Comparison of ENCODE assay signal across 11 cellular contexts in the genomic region with DNA sequence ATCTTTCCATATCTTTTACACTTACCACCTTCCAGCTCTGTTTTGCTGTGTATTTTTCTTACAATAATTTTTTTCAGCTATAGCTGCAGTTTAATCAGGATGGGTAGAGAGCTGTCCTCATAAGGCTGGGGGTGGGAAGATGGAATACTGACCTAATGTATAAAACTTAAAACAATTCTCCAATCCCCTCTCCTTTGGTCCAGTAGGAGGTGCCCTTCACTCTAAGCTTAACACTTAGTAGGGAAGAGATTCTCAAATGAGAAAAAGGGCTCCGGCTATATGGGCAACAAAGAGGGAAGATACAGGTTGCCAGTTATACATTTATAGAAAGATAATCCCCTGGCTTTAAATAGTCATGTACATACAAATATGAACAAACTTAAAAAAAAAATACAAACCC. TPM values are rescaled to one million over a fixed set of nuclear protein-coding genes. Genes with fewer than 3 reads are reported as not detected.
DNase-seq lines count a peak whose midpoint lies in the region; ATAC-seq, FAIRE-seq and TF ChIP-seq lines count a peak whose summit lies in the region.
"Had no signal": no experiment of that assay in that cellular context is flagged by ENCODE, and none has a peak within 500 bp of the region (broad histone marks: within the 10 kb centered on the region; RNA-seq: fewer than 3 reads in every experiment).

No MANE protein-coding gene starts in this region.

- ATAC-seq in GM19324 (IDR thresholded peaks at IDR 0.05; ENCODE audit: low FRiP score, unreplicated experiment) (no peak), GM21723 (IDR thresholded peaks at IDR 0.05; ENCODE audit: unreplicated experiment) (no peak), psoas muscle (no peak)
- ATAC-seq: activated CD8-positive, alpha-beta memory T cell treated with anti-CD3 and anti-CD28 coated beads, Interleukin-2, amount 10 ng/mL, durations not matched to agents 7 days and 5 days had no signal

- H3K9me3 ChIP-seq in DOHH2 (ENCODE audit: control insufficient read depth, insufficient read depth, low read length) (no peaks in the 10 kb centered on the region), astrocyte (ENCODE audit: insufficient read depth, low read depth, low read length) (no peaks in the 10 kb centered on the region), psoas muscle (no peaks in the 10 kb centered on the region)

- FAIRE-seq in astrocyte (lab: Jason Lieb, UNC), result no peak

- no peak overlapping the region for H3K9ac ChIP-seq in astrocyte (ENCODE audit: low read length)

- H3K36me3 ChIP-seq in DOHH2 (ENCODE audit: control insufficient read depth, low read length) (peaks cover 88% of the 10 kb centered on the region), astrocyte (ENCODE audit: insufficient read depth, low read length) (peaks cover 43% of the 10 kb centered on the region), psoas muscle (ENCODE audit: insufficient read depth in 1 of 2, low read depth in 1 of 2) (peaks cover 20 to 48% of the 10 kb centered on the region in 2 donors)

- H3K4me3 Mint-ChIP-seq in astrocyte (ENCODE audit: unreplicated experiment), result no peak overlapping the region
- H3K4me3 Mint-ChIP-seq: activated CD8-positive, alpha-beta memory T cell treated with anti-CD3 and anti-CD28 coated beads, Interleukin-2, amount 10 ng/mL, durations not matched to agents 7 days and 5 days had no signal

- H3K27ac Mint-ChIP-seq in astrocyte (ENCODE audit: unreplicated experiment), result no peak overlapping the region
- H3K27ac Mint-ChIP-seq: activated CD8-positive, alpha-beta memory T cell treated with anti-CD3 and anti-CD28 coated beads, Interleukin-2, amount 10 ng/mL, durations not matched to agents 7 days and 5 days had no signal

- no peaks in the 10 kb centered on the region for H3K9me3 Mint-ChIP-seq in astrocyte (ENCODE audit: unreplicated experiment)

- DNase-seq in HT1080 (ENCODE audit: low read depth) (peak; percentile 13), astrocyte (ENCODE audit: low read depth) (no peak), lung microvascular endothelial cell (ENCODE audit: low read depth in 2 of 2) (peak; percentile 37 to 53), psoas muscle (no peak)
- DNase-seq: activated CD8-positive, alpha-beta memory T cell treated with anti-CD3 and anti-CD28 coated beads, Interleukin-2, amount 10 ng/mL, durations not matched to agents 7 days and 5 days; stimulated activated CD4-positive, alpha-beta T cell treated with anti-CD3 and anti-CD28 coated beads, Interleukin-2, amount 100 ng/mL, for 48 hours; substantia nigra had no signal

- no peaks in the 10 kb centered on the region for H3K27me3 Mint-ChIP-seq in astrocyte (ENCODE audit: low read depth, unreplicated experiment)
- H3K27me3 Mint-ChIP-seq: activated CD8-positive, alpha-beta memory T cell treated with anti-CD3 and anti-CD28 coated beads, Interleukin-2, amount 10 ng/mL, durations not matched to agents 7 days and 5 days had no signal

- H3K9me2 ChIP-seq in DOHH2 (replicated peaks; ENCODE audit: control insufficient read depth, low read length), result no peaks in the 10 kb centered on the region

- 81 to 91% (median 82%) methylated on average over 1 of the region's 1 CpG for WGBS in psoas muscle, 3 donors

- H2AFZ ChIP-seq in astrocyte (ENCODE audit: low read depth, low read length), result no peak overlapping the region

- peak; percentile 44 for TF ChIP-seq CTCF in DOHH2 (IDR thresholded peaks at IDR 0.05; ENCODE audit: low read depth, low read length, poor library complexity, severe bottlenecking)
- peak; percentile 20 for TF ChIP-seq CTCF in astrocyte (IDR thresholded peaks at IDR 0.05; ENCODE audit: insufficient read depth, low read depth, low read length)
- no peak for TF ChIP-seq CTCF in psoas muscle (IDR thresholded peaks at IDR 0.05)

- no peak overlapping the region for H3K4me2 ChIP-seq in DOHH2 (ENCODE audit: low read length)
- H3K4me2 ChIP-seq in astrocyte (ENCODE audit: low read length), result no peak overlapping the region

- H3K27ac ChIP-seq in DOHH2 (ENCODE audit: low read depth, low read length) (no peak overlapping the region), astrocyte (ENCODE audit: low read depth, low read length) (no peak overlapping the region), psoas muscle (no peak overlapping the region)

- H3K4me1 ChIP-seq in DOHH2 (ENCODE audit: control insufficient read depth, low read length) (peaks cover 40% of the 10 kb centered on the region), astrocyte (ENCODE audit: insufficient read depth, low read length) (peaks cover 19% of the 10 kb centered on the region), psoas muscle (peaks cover 20% of the 10 kb centered on the region)

- peaks cover 3% of the 10 kb centered on the region; the same call in 1 of the 2 replicates for H4K20me1 ChIP-seq in DOHH2 (ENCODE audit: control insufficient read depth, insufficient read depth, low read depth, low read length)
- peaks cover 14% of the 10 kb centered on the region for H4K20me1 ChIP-seq in astrocyte (ENCODE audit: insufficient read depth, low read length)

- H3K79me2 ChIP-seq in DOHH2 (ENCODE audit: control insufficient read depth, low read length), result peaks cover 77% of the 10 kb centered on the region
- peaks cover 60% of the 10 kb centered on the region for H3K79me2 ChIP-seq in astrocyte (ENCODE audit: insufficient read depth, low read length)

- H3K36me3 Mint-ChIP-seq in astrocyte (ENCODE audit: low read depth, unreplicated experiment), result peaks cover 4% of the 10 kb centered on the region

- peaks cover 38% of the 10 kb centered on the region for H3F3A ChIP-seq in DOHH2 (ENCODE audit: control insufficient read depth, insufficient read depth)

- H3K4me3 ChIP-seq in DOHH2 (ENCODE audit: low read length) (no peak overlapping the region), astrocyte (ENCODE audit: insufficient read depth, low read depth, low read length) (no peak overlapping the region), psoas muscle (no peak overlapping the region)

- H3K27me3 ChIP-seq in DOHH2 (ENCODE audit: control insufficient read depth, low read length) (no peaks in the 10 kb centered on the region), astrocyte (ENCODE audit: insufficient read depth, low read length) (no peaks in the 10 kb centered on the region), psoas muscle (ENCODE audit: insufficient read depth in 3 of 3, low read length in 2 of 3) (no peaks in the 10 kb centered on the region)

- H3K4me1 Mint-ChIP-seq in astrocyte (ENCODE audit: low read depth, unreplicated experiment), result peaks cover 7% of the 10 kb centered on the region

- intact Hi-C loops in psoas muscle (cut with DNase I), result no loop called here

RNA-seq across cellular contexts. Expression of gene ORMDL2, which starts 2.8 kb away (rescaled TPM):
- 42.8 and 48.5 TPM in 2 replicates for total RNA-seq in HT1080 (2014; rRNA removed; shearing (Covaris generic))
- 14.7 and 21.5 TPM in 2 replicates for polyA plus RNA-seq in HT1080 (2015; cell fraction: cytosol; rRNA removed)
- 11.4 and 12.0 TPM in 2 replicates for polyA plus RNA-seq in HT1080 (2015; cell fraction: nucleus; rRNA removed)
- total RNA-seq in astrocyte, result 54.8 and 58.9 TPM in 2 replicates
- 22.7 and 30.6 TPM in 2 replicates for total RNA-seq in lung microvascular endothelial cell
- 10 to 100 TPM; 12.6 to 27.2 (median 15.0) TPM for total RNA-seq in psoas muscle
- 10 to 100 TPM; 21.6 to 68.2 (median 24.3) TPM for polyA plus RNA-seq in psoas muscle

RNA-seq across cellular contexts. Expression of gene SARNP, which starts 3.2 kb away (rescaled TPM):
- total RNA-seq in HT1080 (2014; rRNA removed; shearing (Covaris generic)), result 70.6 and 79.4 TPM in 2 replicates
- 90.9 and 106 TPM in 2 replicates for polyA plus RNA-seq in HT1080 (2015; cell fraction: cytosol; rRNA removed)
- polyA plus RNA-seq in HT1080 (2015; cell fraction: nucleus; rRNA removed), result 54.9 and 56.1 TPM in 2 replicates
- total RNA-seq in astrocyte, result 95.7 and 105 TPM in 2 replicates
- 74.0 and 95.0 TPM in 2 replicates for total RNA-seq in lung microvascular endothelial cell
- 10 to 100 TPM; 38.3 to 52.6 (median 43.0) TPM for total RNA-seq in psoas muscle
- polyA plus RNA-seq in psoas muscle, result 10 to 100 TPM; 72.6 to 98.0 (median 81.5) TPM

RNA-seq across cellular contexts. Expression of gene DNAJC14, which starts 8.7 kb away (rescaled TPM):
- 52.2 and 59.2 TPM in 2 replicates for total RNA-seq in HT1080 (2014; rRNA removed; shearing (Covaris generic))
- 48.0 and 55.0 TPM in 2 replicates for polyA plus RNA-seq in HT1080 (2015; cell fraction: cytosol; rRNA removed)
- 39.3 and 40.0 TPM in 2 replicates for polyA plus RNA-seq in HT1080 (2015; cell fraction: nucleus; rRNA removed)
- total RNA-seq in astrocyte, result 26.3 and 29.7 TPM in 2 replicates
- total RNA-seq in lung microvascular endothelial cell, result 33.6 and 53.8 TPM in 2 replicates
- 10 to 100 TPM; 10.8 to 15.5 (median 12.6) TPM for total RNA-seq in psoas muscle
- 10 to 100 TPM; 10.5 to 23.8 (median 20.1) TPM for polyA plus RNA-seq in psoas muscle

RNA-seq across cellular contexts. Expression of gene MMP19, which starts 22.1 kb away (rescaled TPM):
- 0.37 and 0.58 TPM in 2 replicates for total RNA-seq in HT1080 (2014; rRNA removed; shearing (Covaris generic))
- 0.26 and 0.32 TPM in 2 replicates for polyA plus RNA-seq in HT1080 (2015; cell fraction: cytosol; rRNA removed)
- polyA plus RNA-seq in HT1080 (2015; cell fraction: nucleus; rRNA removed), result 0.60 and 1.2 TPM in 2 replicates
- total RNA-seq in astrocyte, result 3.6 and 4.7 TPM in 2 replicates
- 0.22 and 0.40 TPM in 2 replicates for total RNA-seq in lung microvascular endothelial cell
- total RNA-seq in psoas muscle, result 1 to 10 TPM; 1.4 to 2.8 (median 1.8) TPM
- polyA plus RNA-seq in psoas muscle, result 1 to 10 TPM in 2 of 3 donors, under 1 TPM in 1; 0.66 to 4.1 (median 1.1) TPM
- total RNA-seq: activated CD8-positive, alpha-beta memory T cell treated with anti-CD3 and anti-CD28 coated beads, Interleukin-2, amount 10 ng/mL, durations not matched to agents 7 days and 5 days; T-helper 1 cell treated with Interleukin-12 subunit alpha and Interleukin-12 subunit beta and Interleukin-4 antibody, amounts not matched to agents 30 ng/mL and 1 ng/mL, for 36 hours had no signal

Comparison
In these comparisons a context has a peak if more than half of its experiments do, and no peak if none do; other contexts are left out.
1. DNase-seq: peak in HT1080 (single experiment) and lung microvascular endothelial cell (2 of 2); none in astrocyte (single experiment) and psoas muscle (0 of 2).